In genomic region chr1:116314305-116314919, GRCh38 we compare ENCODE assay signal across 19 cellular contexts.
"Had no signal": no experiment of that assay in that cellular context is flagged by ENCODE, and none has a peak within 500 bp of the region (broad histone marks: within the 10 kb centered on the region; RNA-seq: fewer than 3 reads in every experiment).

No MANE protein-coding gene starts in this region.

- H3K4me3 ChIP-seq: cardiac muscle cell, coronary artery, gastrocnemius medialis, heart left ventricle, lung, skin epidermis had no signal

- H3K36me3 Mint-ChIP-seq: activated CD4-positive, alpha-beta memory T cell treated with anti-CD3 and anti-CD28 coated beads for 36 hours; activated CD8-positive, alpha-beta memory T cell treated with anti-CD3 and anti-CD28 coated beads, Interleukin-2, amount 10 ng/mL, durations not matched to agents 7 days and 5 days; activated naive CD4-positive, alpha-beta T cell treated with anti-CD3 and anti-CD28 coated beads, Interleukin-2, amount 10 ng/mL, durations not matched to agents 7 days and 5 days had no signal

- H3K9me3 ChIP-seq: gastrocnemius medialis, heart left ventricle had no signal

- H3K27ac Mint-ChIP-seq: activated CD4-positive, alpha-beta memory T cell treated with anti-CD3 and anti-CD28 coated beads for 36 hours; activated CD4-positive, alpha-beta T cell treated with anti-CD3 and anti-CD28 coated beads for 36 hours; activated CD8-positive, alpha-beta memory T cell treated with anti-CD3 and anti-CD28 coated beads, Interleukin-2, amount 10 ng/mL, durations not matched to agents 7 days and 5 days; activated naive CD4-positive, alpha-beta T cell treated with anti-CD3 and anti-CD28 coated beads, Interleukin-2, amount 10 ng/mL, durations not matched to agents 7 days and 5 days; activated T-helper 2 cell treated with anti-CD3 and anti-CD28 coated beads, Interferon-gamma antibody, Interleukin-2, Interleukin-4, amounts not matched to agents 10 μg/mL and 5 μg/mL and 100 μg/mL, durations not matched to agents 14 hours and 24 hours and 36 hours; immature natural killer cell had no signal

- H3K4me3 Mint-ChIP-seq: activated CD4-positive, alpha-beta memory T cell treated with anti-CD3 and anti-CD28 coated beads for 36 hours; activated CD4-positive, alpha-beta T cell treated with anti-CD3 and anti-CD28 coated beads for 36 hours; activated CD8-positive, alpha-beta memory T cell treated with anti-CD3 and anti-CD28 coated beads, Interleukin-2, amount 10 ng/mL, durations not matched to agents 7 days and 5 days; activated naive CD4-positive, alpha-beta T cell treated with anti-CD3 and anti-CD28 coated beads, Interleukin-2, amount 10 ng/mL, durations not matched to agents 7 days and 5 days; immature natural killer cell had no signal

- ATAC-seq: activated CD4-positive, alpha-beta T cell treated with anti-CD3 and anti-CD28 coated beads for 36 hours; activated CD8-positive, alpha-beta memory T cell treated with anti-CD3 and anti-CD28 coated beads, Interleukin-2, amount 10 ng/mL, durations not matched to agents 7 days and 5 days; gastrocnemius medialis; heart left ventricle had no signal

- H3K27me3 ChIP-seq: cardiac muscle cell, gastrocnemius medialis, heart left ventricle had no signal

- DNase-seq: activated CD4-positive, alpha-beta memory T cell treated with anti-CD3 and anti-CD28 coated beads for 36 hours; activated CD4-positive, alpha-beta T cell treated with anti-CD3 and anti-CD28 coated beads for 36 hours; activated CD8-positive, alpha-beta memory T cell treated with anti-CD3 and anti-CD28 coated beads, Interleukin-2, amount 10 ng/mL, durations not matched to agents 7 days and 5 days; activated naive CD4-positive, alpha-beta T cell treated with anti-CD3 and anti-CD28 coated beads, Interleukin-2, amount 10 ng/mL, durations not matched to agents 7 days and 5 days; activated T-cell treated with anti-CD3 and anti-CD28 coated beads, Interleukin-2, amount 50 U/mL, for 1 hour; heart left ventricle; immature natural killer cell; midbrain; stimulated activated CD4-positive, alpha-beta T cell treated with anti-CD3 and anti-CD28 coated beads, Interleukin-4, amount 100 ng/mL, for 24 hours; stimulated activated naive CD4-positive, alpha-beta T cell; T-helper 1 cell; T1000; trophoblast cell had no signal

- H3K9me3 Mint-ChIP-seq: activated CD4-positive, alpha-beta memory T cell treated with anti-CD3 and anti-CD28 coated beads for 36 hours; activated naive CD4-positive, alpha-beta T cell treated with anti-CD3 and anti-CD28 coated beads, Interleukin-2, amount 10 ng/mL, durations not matched to agents 7 days and 5 days; activated T-helper 2 cell treated with anti-CD3 and anti-CD28 coated beads, Interferon-gamma antibody, Interleukin-2, Interleukin-4, amounts not matched to agents 10 μg/mL and 5 μg/mL and 100 μg/mL, durations not matched to agents 14 hours and 24 hours and 36 hours; immature natural killer cell had no signal

- H3K4me1 Mint-ChIP-seq: activated CD8-positive, alpha-beta memory T cell treated with anti-CD3 and anti-CD28 coated beads, Interleukin-2, amount 10 ng/mL, durations not matched to agents 7 days and 5 days; immature natural killer cell had no signal

- H3K27me3 Mint-ChIP-seq: activated CD4-positive, alpha-beta memory T cell treated with anti-CD3 and anti-CD28 coated beads for 36 hours; activated CD4-positive, alpha-beta T cell treated with anti-CD3 and anti-CD28 coated beads for 36 hours; activated CD8-positive, alpha-beta memory T cell treated with anti-CD3 and anti-CD28 coated beads, Interleukin-2, amount 10 ng/mL, durations not matched to agents 7 days and 5 days; activated naive CD4-positive, alpha-beta T cell treated with anti-CD3 and anti-CD28 coated beads, Interleukin-2, amount 10 ng/mL, durations not matched to agents 7 days and 5 days had no signal

- H3K27ac ChIP-seq: cardiac muscle cell, coronary artery, gastrocnemius medialis, heart left ventricle, skin epidermis had no signal

- H3K36me3 ChIP-seq: cardiac muscle cell, gastrocnemius medialis, heart left ventricle had no signal
